ENCODE assay signal across 1 cellular context in genomic region chr19:52142001-52142595, GRCh38.
TF ChIP-seq lines count a peak whose summit lies in the region.

No MANE protein-coding gene starts in this region.

TF ChIP-seq in WTC11, 78 proteins besides CTCF, POLR2A, EP300 and RAD21:
- no peak for TF ChIP-seq ZNF317 (CRISPR knock-in tag; IDR thresholded peaks at IDR 0.05; ENCODE audit: borderline replicate concordance, low read depth)
- no peak for TF ChIP-seq NFYB (CRISPR knock-in tag; conservative IDR thresholded peaks at IDR 0.05; ENCODE audit: low read depth)
- no peak for TF ChIP-seq ZMAT4 (CRISPR knock-in tag; IDR thresholded peaks at IDR 0.05)
- no peak for TF ChIP-seq NFATC4 (CRISPR knock-in tag; IDR thresholded peaks at IDR 0.05)
- TF ChIP-seq, protein P1, sequence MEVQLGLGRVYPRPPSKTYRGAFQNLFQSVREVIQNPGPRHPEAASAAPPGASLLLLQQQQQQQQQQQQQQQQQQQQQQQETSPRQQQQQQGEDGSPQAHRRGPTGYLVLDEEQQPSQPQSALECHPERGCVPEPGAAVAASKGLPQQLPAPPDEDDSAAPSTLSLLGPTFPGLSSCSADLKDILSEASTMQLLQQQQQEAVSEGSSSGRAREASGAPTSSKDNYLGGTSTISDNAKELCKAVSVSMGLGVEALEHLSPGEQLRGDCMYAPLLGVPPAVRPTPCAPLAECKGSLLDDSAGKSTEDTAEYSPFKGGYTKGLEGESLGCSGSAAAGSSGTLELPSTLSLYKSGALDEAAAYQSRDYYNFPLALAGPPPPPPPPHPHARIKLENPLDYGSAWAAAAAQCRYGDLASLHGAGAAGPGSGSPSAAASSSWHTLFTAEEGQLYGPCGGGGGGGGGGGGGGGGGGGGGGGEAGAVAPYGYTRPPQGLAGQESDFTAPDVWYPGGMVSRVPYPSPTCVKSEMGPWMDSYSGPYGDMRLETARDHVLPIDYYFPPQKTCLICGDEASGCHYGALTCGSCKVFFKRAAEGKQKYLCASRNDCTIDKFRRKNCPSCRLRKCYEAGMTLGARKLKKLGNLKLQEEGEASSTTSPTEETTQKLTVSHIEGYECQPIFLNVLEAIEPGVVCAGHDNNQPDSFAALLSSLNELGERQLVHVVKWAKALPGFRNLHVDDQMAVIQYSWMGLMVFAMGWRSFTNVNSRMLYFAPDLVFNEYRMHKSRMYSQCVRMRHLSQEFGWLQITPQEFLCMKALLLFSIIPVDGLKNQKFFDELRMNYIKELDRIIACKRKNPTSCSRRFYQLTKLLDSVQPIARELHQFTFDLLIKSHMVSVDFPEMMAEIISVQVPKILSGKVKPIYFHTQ (CRISPR knock-in tag; IDR thresholded peaks at IDR 0.05): no peak
- TF ChIP-seq MLX (CRISPR knock-in tag; IDR thresholded peaks at IDR 0.05): no peak
- TF ChIP-seq ZNF121 (CRISPR knock-in tag; IDR thresholded peaks at IDR 0.05): no peak
